Comparison of ENCODE assay signal across 37 cellular contexts in genomic region chr5:76251656-76252055, GRCh38.
"Had no signal": no experiment of that assay in that cellular context is flagged by ENCODE, and none has a peak within 500 bp of the region (broad histone marks: within the 10 kb centered on the region; RNA-seq: fewer than 3 reads in every experiment).

No MANE protein-coding gene starts in this region.

- H3K4me1 Mint-ChIP-seq: activated naive CD8-positive, alpha-beta T cell treated with anti-CD3 and anti-CD28 coated beads for 36 hours; activated naive CD8-positive, alpha-beta T cell treated with anti-CD3 and anti-CD28 coated beads, Interleukin-2, amount 50 U/mL, for 24 hours; activated T-helper 17 cell treated with anti-CD3 and anti-CD28 coated beads, Interleukin-2, amount 50 U/mL, for 72 hours; central memory CD8-positive, alpha-beta T cell had no signal

- H3K36me3 ChIP-seq: adrenal gland, ascending aorta, brain microvascular endothelial cell, breast epithelium, cardiac muscle cell had no signal

- H3K4me3 Mint-ChIP-seq: activated naive CD4-positive, alpha-beta T cell treated with anti-CD3 and anti-CD28 coated beads for 36 hours; activated naive CD4-positive, alpha-beta T cell treated with anti-CD3 and anti-CD28 coated beads, Interleukin-2, amount 10 ng/mL, durations not matched to agents 7 days and 5 days; activated naive CD4-positive, alpha-beta T cell treated with anti-CD3 and anti-CD28 coated beads, Interleukin-2, amount 50 U/mL, for 24 hours; activated naive CD8-positive, alpha-beta T cell; activated naive CD8-positive, alpha-beta T cell treated with anti-CD3 and anti-CD28 coated beads for 36 hours; activated naive CD8-positive, alpha-beta T cell treated with anti-CD3 and anti-CD28 coated beads, Interleukin-2, amount 10 ng/mL, durations not matched to agents 7 days and 5 days; activated naive CD8-positive, alpha-beta T cell treated with anti-CD3 and anti-CD28 coated beads, Interleukin-2, amount 50 U/mL, for 24 hours; activated T-cell treated with anti-CD3 and anti-CD28 coated beads, Interleukin-2, amount 50 U/mL, for 24 hours; activated T-cell treated with anti-CD3 and anti-CD28 coated beads, Interleukin-2, amount 50 U/mL, for 4 hours; activated T-cell treated with anti-CD3 and anti-CD28 coated beads, Interleukin-2, amount 50 U/mL, for 72 hours; activated T-helper 1 cell treated with anti-CD3 and anti-CD28 coated beads, Interleukin-12 subunit alpha, Interleukin-12 subunit beta, Interleukin-2, Interleukin-4 antibody, amounts not matched to agents 30 ng/mL and 10 ng/mL and 1 ng/mL, durations not matched to agents 14 hours and 24 hours and 36 hours; activated T-helper 17 cell treated with anti-CD3 and anti-CD28 coated beads, Interleukin-2, amount 50 U/mL, for 72 hours; brain; central memory CD8-positive, alpha-beta T cell had no signal

- H3K27ac ChIP-seq: adrenal gland, ascending aorta, brain microvascular endothelial cell, breast epithelium, cardiac muscle cell had no signal

- H3K4me3 ChIP-seq: adrenal gland, ascending aorta, breast epithelium, cardiac muscle cell had no signal

- H3K36me3 Mint-ChIP-seq: activated naive CD4-positive, alpha-beta T cell treated with anti-CD3 and anti-CD28 coated beads, Interleukin-2, amount 10 ng/mL, durations not matched to agents 7 days and 5 days; activated naive CD4-positive, alpha-beta T cell treated with anti-CD3 and anti-CD28 coated beads, Interleukin-2, amount 50 U/mL, for 24 hours; activated naive CD4-positive, alpha-beta T cell treated with anti-CD3 and anti-CD28 coated beads, Interleukin-2, amount 50 U/mL, for 72 hours; activated naive CD8-positive, alpha-beta T cell; activated naive CD8-positive, alpha-beta T cell treated with anti-CD3 and anti-CD28 coated beads for 36 hours; activated naive CD8-positive, alpha-beta T cell treated with anti-CD3 and anti-CD28 coated beads, Interleukin-2, amount 10 ng/mL, durations not matched to agents 7 days and 5 days; brain had no signal

- DNase-seq: activated effector memory CD4-positive, alpha-beta T cell treated with anti-CD3 and anti-CD28 coated beads, Interleukin-2, amount 50 U/mL, for 16 hours; activated effector memory CD4-positive, alpha-beta T cell treated with Interleukin-2 at 50 U/mL for 16 hours; activated gamma-delta T cell; activated gamma-delta T cell treated with Interleukin-2 at 50 U/mL for 16 hours; activated naive CD4-positive, alpha-beta T cell; activated naive CD4-positive, alpha-beta T cell treated with anti-CD3 and anti-CD28 coated beads for 36 hours; activated naive CD4-positive, alpha-beta T cell treated with anti-CD3 and anti-CD28 coated beads, Interleukin-2, amount 10 ng/mL, durations not matched to agents 7 days and 5 days; activated naive CD4-positive, alpha-beta T cell treated with anti-CD3 and anti-CD28 coated beads, Interleukin-2, amount 50 U/mL, for 16 hours; activated naive CD4-positive, alpha-beta T cell treated with Interleukin-2 at 50 U/mL for 16 hours; activated naive CD8-positive, alpha-beta T cell treated with anti-CD3 and anti-CD28 coated beads for 36 hours; activated naive CD8-positive, alpha-beta T cell treated with anti-CD3 and anti-CD28 coated beads, Interleukin-2, amount 10 ng/mL, durations not matched to agents 7 days and 5 days; activated naive CD8-positive, alpha-beta T cell treated with anti-CD3 and anti-CD28 coated beads, Interleukin-2, amount 50 U/mL, for 24 hours; activated T-cell treated with anti-CD3 and anti-CD28 coated beads, Interleukin-2, amount 50 U/mL, for 1 hour; activated T-cell treated with anti-CD3 and anti-CD28 coated beads, Interleukin-2, amount 50 U/mL, for 24 hours; activated T-cell treated with anti-CD3 and anti-CD28 coated beads, Interleukin-2, amount 50 U/mL, for 4 hours; activated T-cell treated with anti-CD3 and anti-CD28 coated beads, Interleukin-2, amount 50 U/mL, for 48 hours; activated T-cell treated with anti-CD3 and anti-CD28 coated beads, Interleukin-2, amount 50 U/mL, for 72 hours; adrenal gland; amniotic stem cell; amygdala; anterior cingulate cortex; aorta; brain microvascular endothelial cell; caudate nucleus; central memory CD4-positive, alpha-beta T cell; cerebellar nuclear complex had no signal

- H3K27me3 ChIP-seq: adrenal gland, ascending aorta, breast epithelium had no signal

- H3K27ac Mint-ChIP-seq: activated naive CD4-positive, alpha-beta T cell treated with anti-CD3 and anti-CD28 coated beads for 36 hours; activated naive CD4-positive, alpha-beta T cell treated with anti-CD3 and anti-CD28 coated beads, Interleukin-2, amount 10 ng/mL, durations not matched to agents 7 days and 5 days; activated naive CD4-positive, alpha-beta T cell treated with anti-CD3 and anti-CD28 coated beads, Interleukin-2, amount 50 U/mL, for 24 hours; activated naive CD4-positive, alpha-beta T cell treated with anti-CD3 and anti-CD28 coated beads, Interleukin-2, amount 50 U/mL, for 72 hours; activated naive CD8-positive, alpha-beta T cell; activated naive CD8-positive, alpha-beta T cell treated with anti-CD3 and anti-CD28 coated beads for 36 hours; activated naive CD8-positive, alpha-beta T cell treated with anti-CD3 and anti-CD28 coated beads, Interleukin-2, amount 10 ng/mL, durations not matched to agents 7 days and 5 days; activated naive CD8-positive, alpha-beta T cell treated with anti-CD3 and anti-CD28 coated beads, Interleukin-2, amount 50 U/mL, for 24 hours; activated T-cell treated with anti-CD3 and anti-CD28 coated beads, Interleukin-2, amount 50 U/mL, for 24 hours; activated T-cell treated with anti-CD3 and anti-CD28 coated beads, Interleukin-2, amount 50 U/mL, for 72 hours; activated T-helper 1 cell treated with anti-CD3 and anti-CD28 coated beads, Interleukin-12 subunit alpha, Interleukin-12 subunit beta, Interleukin-2, Interleukin-4 antibody, amounts not matched to agents 30 ng/mL and 10 ng/mL and 1 ng/mL, durations not matched to agents 14 hours and 24 hours and 36 hours; activated T-helper 17 cell treated with anti-CD3 and anti-CD28 coated beads, Interleukin-2, amount 50 U/mL, for 72 hours; activated T-helper 2 cell treated with anti-CD3 and anti-CD28 coated beads, Interferon-gamma antibody, Interleukin-2, Interleukin-4, amounts not matched to agents 10 μg/mL and 5 μg/mL and 100 μg/mL, durations not matched to agents 14 hours and 24 hours and 36 hours; brain had no signal

- ATAC-seq: activated naive CD4-positive, alpha-beta T cell treated with anti-CD3 and anti-CD28 coated beads, Interleukin-2, amount 50 U/mL, for 72 hours; activated naive CD8-positive, alpha-beta T cell treated with anti-CD3 and anti-CD28 coated beads, Interleukin-2, amount 50 U/mL, for 24 hours; activated T-cell treated with anti-CD3 and anti-CD28 coated beads, Interleukin-2, amount 50 U/mL, for 4 hours; activated T-cell treated with anti-CD3 and anti-CD28 coated beads, Interleukin-2, amount 50 U/mL, for 72 hours; activated T-helper 17 cell treated with anti-CD3 and anti-CD28 coated beads, Interleukin-2, amount 50 U/mL, for 72 hours had no signal

- H3K4me1 ChIP-seq: adrenal gland, ascending aorta, breast epithelium had no signal

- H3K9me3 Mint-ChIP-seq: activated naive CD4-positive, alpha-beta T cell treated with anti-CD3 and anti-CD28 coated beads for 36 hours; activated naive CD4-positive, alpha-beta T cell treated with anti-CD3 and anti-CD28 coated beads, Interleukin-2, amount 10 ng/mL, durations not matched to agents 7 days and 5 days; activated naive CD4-positive, alpha-beta T cell treated with anti-CD3 and anti-CD28 coated beads, Interleukin-2, amount 50 U/mL, for 24 hours; activated naive CD4-positive, alpha-beta T cell treated with anti-CD3 and anti-CD28 coated beads, Interleukin-2, amount 50 U/mL, for 72 hours; activated naive CD8-positive, alpha-beta T cell treated with anti-CD3 and anti-CD28 coated beads for 36 hours; activated naive CD8-positive, alpha-beta T cell treated with anti-CD3 and anti-CD28 coated beads, Interleukin-2, amount 10 ng/mL, durations not matched to agents 7 days and 5 days; activated naive CD8-positive, alpha-beta T cell treated with anti-CD3 and anti-CD28 coated beads, Interleukin-2, amount 50 U/mL, for 24 hours; activated T-cell treated with anti-CD3 and anti-CD28 coated beads, Interleukin-2, amount 50 U/mL, for 24 hours; activated T-cell treated with anti-CD3 and anti-CD28 coated beads, Interleukin-2, amount 50 U/mL, for 4 hours; activated T-cell treated with anti-CD3 and anti-CD28 coated beads, Interleukin-2, amount 50 U/mL, for 72 hours; activated T-helper 1 cell treated with anti-CD3 and anti-CD28 coated beads, Interleukin-12 subunit alpha, Interleukin-12 subunit beta, Interleukin-2, Interleukin-4 antibody, amounts not matched to agents 30 ng/mL and 10 ng/mL and 1 ng/mL, durations not matched to agents 14 hours and 24 hours and 36 hours; activated T-helper 17 cell treated with anti-CD3 and anti-CD28 coated beads, Interleukin-2, amount 50 U/mL, for 72 hours; activated T-helper 2 cell treated with anti-CD3 and anti-CD28 coated beads, Interferon-gamma antibody, Interleukin-2, Interleukin-4, amounts not matched to agents 10 μg/mL and 5 μg/mL and 100 μg/mL, durations not matched to agents 14 hours and 24 hours and 36 hours; brain; central memory CD8-positive, alpha-beta T cell had no signal

- H3K9me3 ChIP-seq: adrenal gland, ascending aorta, breast epithelium had no signal
